ENCODE assay signal across 11 cellular contexts in the genomic region with DNA sequence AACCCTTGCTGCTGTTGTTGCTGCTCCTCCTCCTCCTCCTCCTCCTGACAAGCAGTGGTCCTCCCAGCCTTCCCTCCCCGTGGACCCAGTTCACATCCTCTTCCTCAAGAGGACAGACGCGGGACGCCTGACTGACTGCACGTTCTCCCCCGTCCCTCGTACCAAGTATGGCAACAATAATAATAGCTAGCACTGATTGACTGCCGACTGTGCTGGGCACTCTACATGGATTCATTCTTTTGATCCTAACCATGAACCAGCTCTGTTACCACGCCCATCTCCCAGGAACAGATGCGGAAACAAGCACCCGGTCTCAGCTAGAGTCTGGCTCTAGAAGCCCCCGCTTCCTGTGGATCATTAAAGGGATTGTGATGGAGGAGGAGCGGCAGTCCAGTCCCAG.
DNase-seq lines count a peak whose midpoint lies in the region; ATAC-seq and TF ChIP-seq lines count a peak whose summit lies in the region.
"Had no signal": no experiment of that assay in that cellular context is flagged by ENCODE, and none has a peak within 500 bp of the region (broad histone marks: within the 10 kb centered on the region; RNA-seq: fewer than 3 reads in every experiment).

No MANE protein-coding gene starts in this region.

- TF ChIP-seq POLR2A in heart left ventricle (IDR thresholded peaks at IDR 0.05) (no peak), gastroesophageal sphincter (IDR thresholded peaks at IDR 0.05) (no peak), vagina (IDR thresholded peaks at IDR 0.05) (no peak)

- peaks cover 3% of the 10 kb centered on the region for H3K9me3 Mint-ChIP-seq in stimulated activated memory B cell treated with anti-CD40 and anti-IgM and Interleukin-4, amounts not matched to agents 10 μg/mL and 1 μg/mL and 100 μg/mL, for 72 hours

- no peak overlapping the region for H3K4ac ChIP-seq in neuronal stem cell (ENCODE audit: low read length)

- H3K4me3 Mint-ChIP-seq in stimulated activated memory B cell treated with anti-CD40 and anti-IgM and Interleukin-4, amounts not matched to agents 10 μg/mL and 1 μg/mL and 100 μg/mL, for 72 hours = no peak overlapping the region

- H3K4me1 ChIP-seq in heart left ventricle (peaks cover 0 to 24% (median 15%) of the 10 kb centered on the region in 12 donors), gastroesophageal sphincter (peaks cover 0 to 22% (median 0%) of the 10 kb centered on the region in 3 donors), neuronal stem cell (ENCODE audit: control insufficient read depth in 2 of 2, insufficient read depth in 1 of 2, low read depth in 1 of 2, low read length in 2 of 2) (peaks cover 4 to 5% of the 10 kb centered on the region in 2 donors), vagina (no peaks in the 10 kb centered on the region)
- H3K4me1 ChIP-seq: breast epithelium had no signal

- no peak for TF ChIP-seq EP300 in gastroesophageal sphincter (IDR thresholded peaks at IDR 0.05)

- H3K23ac ChIP-seq in neuronal stem cell (ENCODE audit: low read depth, low read length, poor library complexity) = no peak overlapping the region

- in situ Hi-C loops in ACHN (cut with HindIII; ENCODE audit: low pct_ligation_motif_present, low pct_unique_long_range_greater_than_20kb, low sequenced_read_pairs) = no loop called here

- H3K27me3 Mint-ChIP-seq in stimulated activated memory B cell treated with anti-CD40 and anti-IgM and Interleukin-4, amounts not matched to agents 10 μg/mL and 1 μg/mL and 100 μg/mL, for 72 hours = peaks cover 37% of the 10 kb centered on the region

- peak overlapping the region; percentile 1 for H2AFZ ChIP-seq in neuronal stem cell (ENCODE audit: low read length)

- no peak overlapping the region for H3K27ac Mint-ChIP-seq in stimulated activated memory B cell treated with anti-CD40 and anti-IgM and Interleukin-4, amounts not matched to agents 10 μg/mL and 1 μg/mL and 100 μg/mL, for 72 hours

- no peak overlapping the region for H3K4me2 ChIP-seq in neuronal stem cell (ENCODE audit: insufficient read depth, low read length, poor library complexity, severe bottlenecking)

- no peak overlapping the region for H2BK5ac ChIP-seq in neuronal stem cell (ENCODE audit: low read length)

- H3K9ac ChIP-seq in neuronal stem cell (ENCODE audit: low read depth, low read length, poor library complexity) = no peak overlapping the region

- no peak for TF ChIP-seq CTCF in heart left ventricle (IDR thresholded peaks at IDR 0.05)
- TF ChIP-seq CTCF in gastroesophageal sphincter (IDR thresholded peaks at IDR 0.05) = no peak
- TF ChIP-seq CTCF in vagina (IDR thresholded peaks at IDR 0.05) = no peak

- H3K14ac ChIP-seq in neuronal stem cell (ENCODE audit: low read length) = no peak overlapping the region

- peaks cover 0 to 2% (median 0%) of the 10 kb centered on the region in 12 donors for H3K9me3 ChIP-seq in heart left ventricle
- no peaks in the 10 kb centered on the region for H3K9me3 ChIP-seq in gastroesophageal sphincter
- peaks cover 5 to 13% of the 10 kb centered on the region in 2 donors for H3K9me3 ChIP-seq in neuronal stem cell (replicated peaks in 1 of 2; ENCODE audit: control insufficient read depth in 2 of 2, insufficient read depth in 1 of 2, low read depth in 1 of 2, low read length in 2 of 2)
- H3K9me3 ChIP-seq in vagina = no peaks in the 10 kb centered on the region
- H3K9me3 ChIP-seq: breast epithelium had no signal

- no peak overlapping the region for H3K18ac ChIP-seq in neuronal stem cell (ENCODE audit: low read length)

- WGBS in heart left ventricle, 4 donors = 60 to 72% (median 65%) methylated on average over 13 of the region's 13 CpGs
- WGBS in gastroesophageal sphincter (ENCODE audit: low coverage in 1 of 2), 2 donors = 72 to 96% methylated on average over 8 to 12 of the region's 13 CpGs
- no CpG with 5 or more reads among the region's 13 CpGs for WGBS in neuronal stem cell (ENCODE audit: extremely low coverage in 2 of 2, insufficient read length in 2 of 2, insufficient replicate concordance in 1 of 2), 2 donors

- no peak overlapping the region for H2AK5ac ChIP-seq in neuronal stem cell (ENCODE audit: low read depth, low read length)

- H3K36me3 Mint-ChIP-seq in stimulated activated memory B cell treated with anti-CD40 and anti-IgM and Interleukin-4, amounts not matched to agents 10 μg/mL and 1 μg/mL and 100 μg/mL, for 72 hours = no peaks in the 10 kb centered on the region

- no peak overlapping the region for H2BK120ac ChIP-seq in neuronal stem cell (ENCODE audit: low read depth, low read length)

- no peaks in the 10 kb centered on the region for H3K4me1 Mint-ChIP-seq in stimulated activated memory B cell treated with anti-CD40 and anti-IgM and Interleukin-4, amounts not matched to agents 10 μg/mL and 1 μg/mL and 100 μg/mL, for 72 hours

- intact Hi-C loops in heart left ventricle (cut with DNase I) = no loop called here
- intact Hi-C loops in left ventricle myocardium superior (cut with micrococcal nuclease) = no loop called here
- intact Hi-C loops in vagina (cut with DNase I) = no loop called here

- ATAC-seq in heart left ventricle = peak in 2 of 4 donors; percentile 2 to 4
- no peak for ATAC-seq in left ventricle myocardium superior
- ATAC-seq in gastroesophageal sphincter = no peak
- ATAC-seq in stimulated activated memory B cell treated with anti-CD40 and anti-IgM and Interleukin-4, amounts not matched to agents 10 μg/mL and 1 μg/mL and 100 μg/mL, for 72 hours = no peak

- H3K36me3 ChIP-seq in heart left ventricle = no peaks in the 10 kb centered on the region
- no peaks in the 10 kb centered on the region for H3K36me3 ChIP-seq in gastroesophageal sphincter
- H3K36me3 ChIP-seq in neuronal stem cell (replicated peaks in 1 of 2; ENCODE audit: control insufficient read depth in 2 of 2, insufficient read depth in 2 of 2, low read length in 2 of 2) = no peaks in the 10 kb centered on the region
- no peaks in the 10 kb centered on the region for H3K36me3 ChIP-seq in vagina
- H3K36me3 ChIP-seq: breast epithelium had no signal

- no peak overlapping the region for H3K4me3 ChIP-seq in heart left ventricle
- H3K4me3 ChIP-seq in gastroesophageal sphincter = no peak overlapping the region
- no peak overlapping the region for H3K4me3 ChIP-seq in neuronal stem cell (ENCODE audit: low read length in 2 of 2)
- H3K4me3 ChIP-seq in vagina = no peak overlapping the region
- H3K4me3 ChIP-seq: breast epithelium had no signal

- H3K27me3 ChIP-seq in heart left ventricle (no peaks in the 10 kb centered on the region), gastroesophageal sphincter (no peaks in the 10 kb centered on the region), neuronal stem cell (ENCODE audit: control insufficient read depth in 3 of 3, insufficient read depth in 3 of 3, low read depth in 1 of 3, low read length in 3 of 3) (no peaks in the 10 kb centered on the region), vagina (no peaks in the 10 kb centered on the region)
- H3K27me3 ChIP-seq: breast epithelium had no signal

- H3K79me1 ChIP-seq in neuronal stem cell (ENCODE audit: low read depth, low read length) = no peaks in the 10 kb centered on the region

- H4K91ac ChIP-seq in neuronal stem cell (ENCODE audit: low read depth, low read length, poor library complexity) = no peak overlapping the region

- no peak overlapping the region for H4K8ac ChIP-seq in neuronal stem cell (ENCODE audit: low read depth, low read length)

- H3K27ac ChIP-seq in heart left ventricle (peak overlapping the region in 11 of 12 donors; percentile 3 to 89 (median 61)), gastroesophageal sphincter (peak overlapping the region; percentile 20 to 83 (median 40)), neuronal stem cell (replicated peaks; ENCODE audit: low read length) (no peak overlapping the region), vagina (peak overlapping the region; percentile 16)
- H3K27ac ChIP-seq: breast epithelium had no signal

- no peak overlapping the region for H2BK12ac ChIP-seq in neuronal stem cell (ENCODE audit: low read length)

- no peak overlapping the region for H2BK15ac ChIP-seq in neuronal stem cell (ENCODE audit: low read length)

- DNase-seq in heart left ventricle (no peak), left ventricle myocardium superior (no peak), neuronal stem cell (ENCODE audit: low spot score) (no peak), vagina (ENCODE audit: extremely low spot score in 2 of 2) (no peak), NCI-H1694 treated with DMSO at 0.1 percent for 48 hours (lab: John Stamatoyannopoulos, UW) (no peak), ACHN (no peak)
- DNase-seq: activated CD4-positive, alpha-beta T cell treated with anti-CD3 and anti-CD28 coated beads, Interleukin-2, amount 50 U/mL, for 4 hours; NCI-H2171 had no signal
